ENCODE assay signal across 21 cellular contexts in genomic region chr15:67843092-67843501, GRCh38. TPM values are rescaled to one million over a fixed set of nuclear protein-coding genes. Genes with fewer than 3 reads are reported as not detected.
DNase-seq lines count a peak whose midpoint lies in the region; TF ChIP-seq lines count a peak whose summit lies in the region.
"Had no signal": no experiment of that assay in that cellular context is flagged by ENCODE, and none has a peak within 500 bp of the region (broad histone marks: within the 10 kb centered on the region; RNA-seq: fewer than 3 reads in every experiment).

No MANE protein-coding gene starts in this region.

- no peak for DNase-seq in NT2/D1 (ENCODE audit: low read depth, low spot score)
- DNase-seq in neural progenitor cell (ENCODE audit: low spot score): peak; percentile 44
- DNase-seq in type B pancreatic cell (ENCODE audit: extremely low spot score, unreplicated experiment): no peak
- DNase-seq in mammary epithelial cell: no peak
- no peak for DNase-seq in DMS114 treated with DMSO at 0.1 percent for 48 hours (lab: John Stamatoyannopoulos, UW; ENCODE audit: unreplicated experiment)
- DNase-seq in middle frontal gyrus (ENCODE audit: extremely low spot score, low spot score): no peak
- DNase-seq: activated CD4-positive, alpha-beta T cell treated with anti-CD3 and anti-CD28 coated beads for 36 hours; activated naive CD8-positive, alpha-beta T cell treated with anti-CD3 and anti-CD28 coated beads, Interleukin-2, amount 10 ng/mL, durations not matched to agents 7 days and 5 days; erythroblast; foreskin melanocyte; NCI-H2227 treated with DMSO at 0.1 percent for 48 hours; stimulated activated naive B cell treated with anti-CD40 and anti-IgM and Interleukin-4, amounts not matched to agents 10 μg/mL and 1 μg/mL and 100 μg/mL, for 72 hours; SW 1271 had no signal

- peaks cover 53% of the 10 kb centered on the region for H3F3A ChIP-seq in neural progenitor cell (ENCODE audit: low read depth)

- CTCF ChIA-PET in mammary epithelial cell (lab: Charles Lee; ENCODE audit: low non-redundant PET): no interaction called here

- H3K4me3 Mint-ChIP-seq in neural progenitor cell (peak overlapping the region; percentile 70), type B pancreatic cell (peak overlapping the region; percentile 48)
- H3K4me3 Mint-ChIP-seq: activated CD4-positive, alpha-beta T cell treated with anti-CD3 and anti-CD28 coated beads for 36 hours; activated naive CD8-positive, alpha-beta T cell treated with anti-CD3 and anti-CD28 coated beads, Interleukin-2, amount 10 ng/mL, durations not matched to agents 7 days and 5 days; stimulated activated naive B cell treated with anti-CD40 and anti-IgM and Interleukin-4, amounts not matched to agents 10 μg/mL and 1 μg/mL and 100 μg/mL, for 72 hours had no signal

- H3K36me3 Mint-ChIP-seq in neural progenitor cell (no peaks in the 10 kb centered on the region), type B pancreatic cell (peaks cover 3% of the 10 kb centered on the region)

- H3K9me3 Mint-ChIP-seq in neural progenitor cell (peaks cover 8% of the 10 kb centered on the region), type B pancreatic cell (no peaks in the 10 kb centered on the region)
- H3K9me3 Mint-ChIP-seq: activated naive CD8-positive, alpha-beta T cell treated with anti-CD3 and anti-CD28 coated beads, Interleukin-2, amount 10 ng/mL, durations not matched to agents 7 days and 5 days; stimulated activated naive B cell treated with anti-CD40 and anti-IgM and Interleukin-4, amounts not matched to agents 10 μg/mL and 1 μg/mL and 100 μg/mL, for 72 hours had no signal

- H3K27me3 ChIP-seq in NT2/D1 (ENCODE audit: insufficient read depth, insufficient read length) (peaks cover 6% of the 10 kb centered on the region), ectodermal cell (ENCODE audit: control insufficient read depth, insufficient read depth, low read length, poor library complexity, severe bottlenecking) (peaks cover 10% of the 10 kb centered on the region), neural progenitor cell (peaks cover 15% of the 10 kb centered on the region), mammary epithelial cell (ENCODE audit: insufficient read depth, low read length) (no peaks in the 10 kb centered on the region)
- H3K27me3 ChIP-seq: tibial artery had no signal

- H4K20me1 ChIP-seq in neural progenitor cell (ENCODE audit: low read depth) (no peaks in the 10 kb centered on the region), mammary epithelial cell (ENCODE audit: insufficient read depth, low read length) (no peaks in the 10 kb centered on the region)

- WGBS in ectodermal cell, 2 experiments: 65 to 66% methylated on average over 7 of the region's 7 CpGs
- WGBS in mammary epithelial cell (ENCODE audit: low coverage, missing lambda C conversion rate): 77% methylated on average over 6 of the region's 7 CpGs

- H3K9ac ChIP-seq in NT2/D1 (ENCODE audit: insufficient read length, low read depth): peak overlapping the region; percentile 50
- no peak overlapping the region for H3K9ac ChIP-seq in neural progenitor cell
- no peak overlapping the region for H3K9ac ChIP-seq in mammary epithelial cell (ENCODE audit: insufficient read depth, low read length)

- H3K27ac Mint-ChIP-seq in neural progenitor cell: peak overlapping the region; percentile 95
- H3K27ac Mint-ChIP-seq in type B pancreatic cell: peak overlapping the region; percentile 35
- H3K27ac Mint-ChIP-seq: activated CD4-positive, alpha-beta T cell treated with anti-CD3 and anti-CD28 coated beads for 36 hours; activated naive CD8-positive, alpha-beta T cell treated with anti-CD3 and anti-CD28 coated beads, Interleukin-2, amount 10 ng/mL, durations not matched to agents 7 days and 5 days; stimulated activated naive B cell treated with anti-CD40 and anti-IgM and Interleukin-4, amounts not matched to agents 10 μg/mL and 1 μg/mL and 100 μg/mL, for 72 hours had no signal

- in situ Hi-C loops in mammary epithelial cell (cut with MboI; ENCODE audit: low sequenced_read_pairs in 2 of 2): loop anchor here (25.0 kb wide), 1 partner anchor 906 kb away; no protein-coding TSS in a partner anchor

- intact Hi-C loops in mammary epithelial cell (cut with micrococcal nuclease): no loop called here

- TF ChIP-seq CTCF in neural progenitor cell (IDR thresholded peaks at IDR 0.05) (no peak), type B pancreatic cell (conservative IDR thresholded peaks at IDR 0.05) (no peak), mammary epithelial cell (conservative IDR thresholded peaks at IDR 0.05 in 1 of 2, IDR thresholded peaks at IDR 0.05 in 1 of 2; ENCODE audit: extremely low read depth in 1 of 2, insufficient read depth in 1 of 2, low read depth in 1 of 2, low read length in 2 of 2) (no peak)

- H3K9me3 ChIP-seq in NT2/D1 (ENCODE audit: insufficient read depth, low read length) (no peaks in the 10 kb centered on the region), ectodermal cell (ENCODE audit: control insufficient read depth, low read length) (no peaks in the 10 kb centered on the region), neural progenitor cell (ENCODE audit: low read depth) (no peaks in the 10 kb centered on the region), mammary epithelial cell (replicated peaks; ENCODE audit: insufficient read depth, low read length) (no peaks in the 10 kb centered on the region)
- H3K9me3 ChIP-seq: tibial artery had no signal

- H3K4me2 ChIP-seq in neural progenitor cell (peak overlapping the region; percentile 58), mammary epithelial cell (ENCODE audit: insufficient read depth, low read depth, low read length) (no peak overlapping the region)

- peaks cover 21% of the 10 kb centered on the region for H3K27me3 Mint-ChIP-seq in neural progenitor cell (ENCODE audit: insufficient read depth, low read depth)
- peaks cover 13% of the 10 kb centered on the region for H3K27me3 Mint-ChIP-seq in type B pancreatic cell
- H3K27me3 Mint-ChIP-seq: activated CD4-positive, alpha-beta T cell treated with anti-CD3 and anti-CD28 coated beads for 36 hours had no signal

- H3K79me2 ChIP-seq in neural progenitor cell (ENCODE audit: low read depth): no peaks in the 10 kb centered on the region
- no peaks in the 10 kb centered on the region for H3K79me2 ChIP-seq in mammary epithelial cell (ENCODE audit: insufficient read depth, low read length)

- H3K4me1 Mint-ChIP-seq in neural progenitor cell (peaks cover 65% of the 10 kb centered on the region), type B pancreatic cell (ENCODE audit: unreplicated experiment) (peaks cover 59% of the 10 kb centered on the region)

- H3K36me3 ChIP-seq in NT2/D1 (ENCODE audit: insufficient read depth, insufficient read length, low read length): no peaks in the 10 kb centered on the region
- no peaks in the 10 kb centered on the region for H3K36me3 ChIP-seq in ectodermal cell (ENCODE audit: control insufficient read depth, insufficient read depth, low read length)
- H3K36me3 ChIP-seq in neural progenitor cell: no peaks in the 10 kb centered on the region
- H3K36me3 ChIP-seq in mammary epithelial cell (ENCODE audit: insufficient read depth, low read length): no peaks in the 10 kb centered on the region
- H3K36me3 ChIP-seq: tibial artery had no signal

- no peak overlapping the region for H2AFZ ChIP-seq in neural progenitor cell (replicated peaks)
- no peak overlapping the region for H2AFZ ChIP-seq in mammary epithelial cell (ENCODE audit: low read depth, low read length)

- H3K4me1 ChIP-seq in NT2/D1 (ENCODE audit: insufficient read depth, insufficient read length) (peaks cover 13% of the 10 kb centered on the region), ectodermal cell (ENCODE audit: control insufficient read depth, insufficient read depth, low read length) (peaks cover 48% of the 10 kb centered on the region), neural progenitor cell (peaks cover 61% of the 10 kb centered on the region), mammary epithelial cell (ENCODE audit: insufficient read depth, low read length) (peaks cover 18% of the 10 kb centered on the region)

- dilution Hi-C loops in mammary epithelial cell (cut with HindIII; ENCODE audit: low sequenced_read_pairs): no loop called here

- no peak overlapping the region for H3K4me3 ChIP-seq in NT2/D1 (ENCODE audit: insufficient read length, low read depth)
- H3K4me3 ChIP-seq in ectodermal cell (ENCODE audit: insufficient read depth, low read depth, low read length): no peak overlapping the region
- H3K4me3 ChIP-seq in neural progenitor cell: no peak overlapping the region
- H3K4me3 ChIP-seq in mammary epithelial cell (replicated peaks in 1 of 3; ENCODE audit: insufficient read depth in 1 of 3, low read depth in 2 of 3, low read length in 3 of 3): no peak overlapping the region
- H3K4me3 ChIP-seq: tibial artery had no signal

- H3K27ac ChIP-seq in ectodermal cell (ENCODE audit: insufficient read depth, low read depth, low read length, poor library complexity, severe bottlenecking) (peak overlapping the region; percentile 81), neural progenitor cell (peak overlapping the region; percentile 81), mammary epithelial cell (ENCODE audit: insufficient read depth, low read depth, low read length) (no peak overlapping the region)
- H3K27ac ChIP-seq: tibial artery had no signal

- no TSS peak for BruUV-seq in mammary epithelial cell (replicated peaks; lab: Mats Ljungman, UMichigan)

RNA-seq across cellular contexts. Expression of gene RNU6-1, which starts 3.3 kb away (rescaled TPM):
- 5,588 TPM for polyA plus RNA-seq in ectodermal cell (2013, experiment 1 of 4)
- 5,705 TPM for polyA plus RNA-seq in ectodermal cell (2013, experiment 2 of 4)
- polyA plus RNA-seq in ectodermal cell (2013, experiment 3 of 4): under 0.01 TPM
- polyA plus RNA-seq in ectodermal cell (2013, experiment 4 of 4): under 0.01 TPM
- total RNA-seq in neural progenitor cell (ENCODE audit: low replicate concordance) (not detected in 2 replicates), type B pancreatic cell (ENCODE audit: low replicate concordance) (not detected in 2 replicates), mammary epithelial cell (not detected)
- polyA plus RNA-seq in mammary epithelial cell: not detected
- not detected for polyA minus RNA-seq in mammary epithelial cell
- total RNA-seq: activated CD4-positive, alpha-beta T cell treated with anti-CD3 and anti-CD28 coated beads for 36 hours; activated naive CD8-positive, alpha-beta T cell treated with anti-CD3 and anti-CD28 coated beads, Interleukin-2, amount 10 ng/mL, durations not matched to agents 7 days and 5 days; dermis blood vessel endothelial cell; G401; H4; mesenteric fat pad; sciatic nerve had no signal
- polyA plus RNA-seq: IgD-negative memory B cell had no signal

RNA-seq across cellular contexts. Expression of gene SKOR1, which starts 17.8 kb away (rescaled TPM):
- polyA plus RNA-seq in ectodermal cell (2013, experiment 1 of 4): 0.24 TPM
- 0.39 TPM for polyA plus RNA-seq in ectodermal cell (2013, experiment 2 of 4)
- 0.32 TPM for polyA plus RNA-seq in ectodermal cell (2013, experiment 3 of 4)
- 0.41 TPM for polyA plus RNA-seq in ectodermal cell (2013, experiment 4 of 4)
- total RNA-seq in neural progenitor cell (ENCODE audit: low replicate concordance): 0.09 and 0.51 TPM in 2 replicates
- total RNA-seq in type B pancreatic cell (ENCODE audit: low replicate concordance): 0.29 and 0.65 TPM in 2 replicates
- total RNA-seq in mammary epithelial cell: under 1 TPM in 1 of 2 donors, not detected in 1; under 0.01 TPM
- polyA plus RNA-seq in mammary epithelial cell: 0.02 TPM
- not detected for polyA minus RNA-seq in mammary epithelial cell
- total RNA-seq: dermis blood vessel endothelial cell, H4 had no signal
- polyA plus RNA-seq: IgD-negative memory B cell had no signal
